Comparison of ENCODE assay signal across 12 cellular contexts in the genomic region with DNA sequence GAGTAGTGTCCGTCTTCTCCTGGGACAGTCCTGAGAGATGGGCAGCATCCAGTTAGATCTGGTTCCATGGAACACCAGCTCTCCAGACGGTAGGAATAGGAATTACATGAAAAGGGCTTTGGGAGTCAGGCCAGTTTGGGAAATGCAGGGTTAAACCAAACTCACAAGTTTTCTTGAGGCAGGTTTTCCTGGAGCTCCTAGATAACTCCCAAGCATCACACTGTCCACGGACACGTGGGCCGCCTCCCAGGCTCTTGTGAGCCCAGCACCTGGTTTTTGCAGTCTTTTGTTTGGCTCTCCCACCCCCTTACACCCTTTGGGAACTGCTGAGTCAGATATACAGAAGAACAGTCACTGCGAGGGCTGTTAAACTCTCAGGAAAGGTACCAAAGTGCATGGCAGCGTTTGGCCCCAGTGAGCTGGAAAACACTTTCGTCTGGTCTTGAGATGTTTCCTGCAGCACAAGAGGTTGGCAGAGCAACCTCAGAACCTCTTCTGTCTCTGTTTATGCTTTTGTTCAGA.
A peak's percentile ranks its signal among the peaks of the same experiment; 100 is the strongest.
DNase-seq lines count a peak whose midpoint lies in the region; ATAC-seq, FAIRE-seq and TF ChIP-seq lines count a peak whose summit lies in the region.
"Had no signal": no experiment of that assay in that cellular context is flagged by ENCODE, and none has a peak within 500 bp of the region (broad histone marks: within the 10 kb centered on the region; RNA-seq: fewer than 3 reads in every experiment).

No MANE protein-coding gene starts in this region.

- no peak for TF ChIP-seq POLR2A in A549 (IDR thresholded peaks at IDR 0.05; ENCODE audit: low read length)

- POLR2A ChIA-PET in A549 (lab: Yijun Ruan, JAX) = no interaction called here

- CTCF ChIA-PET in A549 (lab: Yijun Ruan, JAX) = interaction anchor here (1.0 to 4.5 kb wide), 4 partner anchors 11 to 93 kb away, joined by 3 to 38 read pairs (median 4); no protein-coding TSS in a partner anchor

- H3K36me3 ChIP-seq in left lung (peaks cover 0 to 97% of the 10 kb centered on the region in 2 donors), hepatocyte (replicated peaks; ENCODE audit: insufficient read depth, low read depth) (no peaks in the 10 kb centered on the region)

- no peaks in the 10 kb centered on the region for H3K9me2 ChIP-seq in hepatocyte (replicated peaks; ENCODE audit: insufficient read depth)

- 73% methylated on average over 8 of the region's 8 CpGs for WGBS in A549 (ENCODE audit: missing lambda C conversion rate)
- 71% methylated on average over 8 of the region's 8 CpGs for WGBS in hepatocyte (ENCODE audit: low lambda C conversion rate, missing lambda C conversion rate)

- DNase-seq in A549 (ENCODE audit: low read depth in 1 of 2, low spot score in 1 of 2) = no peak
- DNase-seq in ELR (ENCODE audit: low read depth) = peak; percentile 8
- DNase-seq in astrocyte of the hippocampus (ENCODE audit: low read depth, low spot score) = peak; percentile 24
- no peak for DNase-seq in left lung
- no peak for DNase-seq in hepatocyte (ENCODE audit: low spot score)
- DNase-seq in mesenteric fat pad (ENCODE audit: low spot score) = no peak
- no peak for DNase-seq in NCI-H526 (lab: John Stamatoyannopoulos, UW)
- DNase-seq in stimulated activated naive CD4-positive, alpha-beta T cell (lab: John Stamatoyannopoulos, UW) = no peak
- DNase-seq: naive thymus-derived CD4-positive, alpha-beta T cell; NCI-H2081; stimulated activated CD4-positive, alpha-beta T cell treated with anti-CD3 and anti-CD28 coated beads, Interleukin-12 subunit alpha, Interleukin-12 subunit beta, amount 100 ng/mL, for 4 hours; stimulated activated CD8-positive, alpha-beta memory T cell treated with anti-CD3 and anti-CD28 coated beads, Interleukin-4, amount 100 ng/mL, for 48 hours had no signal

- H3K9me3 ChIP-seq in A549 (no peaks in the 10 kb centered on the region), left lung (no peaks in the 10 kb centered on the region), hepatocyte (ENCODE audit: low read depth) (no peaks in the 10 kb centered on the region)

- H3K27me3 ChIP-seq in left lung (no peaks in the 10 kb centered on the region), hepatocyte (no peaks in the 10 kb centered on the region)

- no peaks in the 10 kb centered on the region for H3K4me1 ChIP-seq in A549
- no peaks in the 10 kb centered on the region for H3K4me1 ChIP-seq in left lung
- H3K4me1 ChIP-seq in hepatocyte (ENCODE audit: insufficient read depth) = no peaks in the 10 kb centered on the region

- ATAC-seq in A549 = no peak
- ATAC-seq in left lung = peak; percentile 61
- ATAC-seq: naive thymus-derived CD4-positive, alpha-beta T cell had no signal

- TF ChIP-seq EP300 in A549 (IDR thresholded peaks at IDR 0.05) = no peak

- FAIRE-seq in A549 (lab: Jason Lieb, UNC) = no peak

- H3K27ac ChIP-seq in A549 = no peak overlapping the region
- H3K27ac ChIP-seq in left lung = no peak overlapping the region
- H3K27ac ChIP-seq in hepatocyte = no peak overlapping the region

- TF ChIP-seq RAD21 in A549 (conservative IDR thresholded peaks at IDR 0.05 in 1 of 2, IDR thresholded peaks at IDR 0.05 in 1 of 2) = no peak

- intact Hi-C loops in left lung (cut with DNase I) = no loop called here

- H3K4me2 ChIP-seq in A549 (no peak overlapping the region), hepatocyte (no peak overlapping the region)

- H3K4me3 ChIP-seq in A549 = no peak overlapping the region
- no peak overlapping the region for H3K4me3 ChIP-seq in left lung
- no peak overlapping the region for H3K4me3 ChIP-seq in hepatocyte

- no peak overlapping the region for H2AFZ ChIP-seq in hepatocyte

- no peak for TF ChIP-seq CTCF in A549 (IDR thresholded peaks at IDR 0.05)
- no peak for TF ChIP-seq CTCF in left lung (IDR thresholded peaks at IDR 0.05)
- no peak for TF ChIP-seq CTCF in hepatocyte (IDR thresholded peaks at IDR 0.05; ENCODE audit: poor library complexity)

- H3K79me2 ChIP-seq in hepatocyte = no peaks in the 10 kb centered on the region

- H4K20me1 ChIP-seq in hepatocyte (ENCODE audit: insufficient read depth, poor library complexity, severe bottlenecking) = no peaks in the 10 kb centered on the region

TF ChIP-seq in A549, 52 proteins besides CTCF, POLR2A, EP300 and RAD21:
- TF ChIP-seq EHF (CRISPR knock-in tag; IDR thresholded peaks at IDR 0.05) = no peak
- no peak for TF ChIP-seq HMGXB4 (CRISPR knock-in tag; IDR thresholded peaks at IDR 0.05; ENCODE audit: borderline replicate concordance)
- no peak for TF ChIP-seq PBX3 (IDR thresholded peaks at IDR 0.05)
- TF ChIP-seq CHD2 (IDR thresholded peaks at IDR 0.05; ENCODE audit: low read length, partially characterized antibody) = no peak
- no peak for TF ChIP-seq ZNF302 (CRISPR knock-in tag; IDR thresholded peaks at IDR 0.05)
- peak; percentile 61 for TF ChIP-seq MAFK (IDR thresholded peaks at IDR 0.05; ENCODE audit: partially characterized antibody)

Comparison
In these comparisons a context has a peak if more than half of its experiments do, and no peak if none do; other contexts are left out.
1. DNase-seq: peak in ELR (single experiment) and astrocyte of the hippocampus (single experiment); none in A549 (0 of 2), left lung (0 of 2), hepatocyte (single experiment), mesenteric fat pad (single experiment), NCI-H526 (0 of 2) and stimulated activated naive CD4-positive, alpha-beta T cell (0 of 6).